ENCODE assay signal across 8 cellular contexts in the genomic region with DNA sequence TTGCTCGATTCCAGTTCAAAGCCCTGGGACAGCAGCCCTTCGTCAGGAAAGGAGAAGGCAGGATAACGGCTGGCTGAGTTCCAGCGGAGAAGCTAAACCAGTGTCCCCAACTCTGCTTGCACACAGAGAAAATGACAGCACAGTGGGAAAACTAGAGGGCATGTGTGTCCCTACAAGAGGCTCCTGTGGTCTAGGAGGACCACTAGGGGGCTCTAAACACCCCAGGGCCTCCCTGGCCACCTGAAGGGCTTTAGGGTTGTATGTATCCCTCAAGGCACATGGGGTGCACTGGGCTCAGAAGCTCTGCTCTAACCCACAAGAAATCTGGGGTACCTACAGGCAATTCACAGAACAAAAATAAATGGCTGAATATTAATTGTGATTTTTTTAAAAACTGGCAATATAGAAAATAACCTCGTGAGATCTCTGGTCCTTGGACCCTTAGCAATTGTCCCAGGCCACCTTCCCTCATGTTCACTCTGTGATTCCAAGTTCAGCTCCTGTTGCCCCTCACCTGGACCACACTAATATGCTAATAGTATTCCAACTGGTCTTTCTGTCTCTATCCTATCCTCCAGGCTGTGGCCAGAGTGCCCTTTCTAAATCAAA. TPM values are rescaled to one million over a fixed set of nuclear protein-coding genes. Genes with fewer than 3 reads are reported as not detected.
DNase-seq lines count a peak whose midpoint lies in the region; ATAC-seq and TF ChIP-seq lines count a peak whose summit lies in the region.

No MANE protein-coding gene starts in this region.

- no peaks in the 10 kb centered on the region for H3K9me3 Mint-ChIP-seq in naive thymus-derived CD4-positive, alpha-beta T cell

- H3K9me3 ChIP-seq in naive thymus-derived CD4-positive, alpha-beta T cell (ENCODE audit: control insufficient read depth in 2 of 3, low read length in 3 of 3): no peaks in the 10 kb centered on the region

- peak overlapping the region; percentile 52 to 92 (median 81) for H3K27ac Mint-ChIP-seq in naive thymus-derived CD4-positive, alpha-beta T cell

- intact Hi-C loops in naive thymus-derived CD4-positive, alpha-beta T cell (cut with micrococcal nuclease): loop anchor here (1.0 to 5.0 kb wide), 5 partner anchors 16 to 36 kb away; partner anchors contain the start of gene STAT1 (in 1 of the 2)

- peaks cover 59 to 95% (median 68%) of the 10 kb centered on the region in 3 experiments for H3K36me3 ChIP-seq in naive thymus-derived CD4-positive, alpha-beta T cell (ENCODE audit: control insufficient read depth in 2 of 3, insufficient read depth in 3 of 3, low read length in 3 of 3)

- ATAC-seq in naive thymus-derived CD4-positive, alpha-beta T cell: peak; percentile 83
- ATAC-seq in HG02588 (IDR thresholded peaks at IDR 0.05; ENCODE audit: unreplicated experiment): no peak

- DNase-seq in NCI-H146 (lab: John Stamatoyannopoulos, UW) (peak; percentile 17), NCI-H146 treated with DMSO at 0.1 percent for 48 hours (lab: John Stamatoyannopoulos, UW; ENCODE audit: unreplicated experiment) (no peak), HEK293T (ENCODE audit: extremely low spot score) (peak; percentile 68), SK-N-DZ (ENCODE audit: low spot score) (peak; percentile 32), ecto neural progenitor cell (ENCODE audit: low spot score) (peak; percentile 60), NCI-H2171 treated with DMSO at 0.1 percent for 48 hours (lab: John Stamatoyannopoulos, UW) (no peak)
- DNase-seq in naive thymus-derived CD4-positive, alpha-beta T cell: peak in 6 of 9 donors; percentile 28 to 52 (median 35)

- peak overlapping the region in 1 of 10 donors; percentile 28 for H3K4me3 Mint-ChIP-seq in naive thymus-derived CD4-positive, alpha-beta T cell

- CTCF ChIA-PET in HEK293T (lab: Yijun Ruan, JAX): no interaction called here
- CTCF ChIA-PET in naive thymus-derived CD4-positive, alpha-beta T cell (lab: Charles Lee): interaction anchor here (0.6 to 1.5 kb wide), 7 partner anchors 8 to 50 kb away, joined by 3 to 8 read pairs (median 5); no protein-coding TSS in a partner anchor

- H3K4me1 ChIP-seq in naive thymus-derived CD4-positive, alpha-beta T cell (ENCODE audit: control insufficient read depth in 2 of 2, insufficient read depth in 2 of 2, low read length in 2 of 2): peaks cover 3 to 7% of the 10 kb centered on the region in 2 donors

- POLR2A ChIA-PET in HEK293T (lab: Yijun Ruan, JAX): no interaction called here
- POLR2A ChIA-PET in naive thymus-derived CD4-positive, alpha-beta T cell (lab: Charles Lee): interaction anchor here (0.8 to 1.5 kb wide), 4 partner anchors 16 to 109 kb away, joined by 3 to 5 read pairs (median 4); no protein-coding TSS in a partner anchor

- H3K27me3 ChIP-seq in naive thymus-derived CD4-positive, alpha-beta T cell (ENCODE audit: control insufficient read depth in 2 of 2, insufficient read depth in 2 of 2, low read length in 2 of 2): no peaks in the 10 kb centered on the region

- peaks cover 38 to 85% (median 73%) of the 10 kb centered on the region in 5 donors for H3K36me3 Mint-ChIP-seq in naive thymus-derived CD4-positive, alpha-beta T cell

- H3K4me3 ChIP-seq in naive thymus-derived CD4-positive, alpha-beta T cell (ENCODE audit: low read length): no peak overlapping the region

- H3K27ac ChIP-seq in naive thymus-derived CD4-positive, alpha-beta T cell (ENCODE audit: low read depth, low read length): peak overlapping the region; percentile 34

- peaks cover 28 to 80% (median 55%) of the 10 kb centered on the region in 7 donors for H3K4me1 Mint-ChIP-seq in naive thymus-derived CD4-positive, alpha-beta T cell

- H3K27me3 Mint-ChIP-seq in naive thymus-derived CD4-positive, alpha-beta T cell: no peaks in the 10 kb centered on the region

TF ChIP-seq in HEK293T, 16 proteins besides CTCF, POLR2A, EP300 and RAD21:
- no peak for TF ChIP-seq BHLHE40 (IDR thresholded peaks at IDR 0.05; ENCODE audit: borderline replicate concordance)
- TF ChIP-seq SUZ12 (IDR thresholded peaks at IDR 0.05): no peak
- no peak for TF ChIP-seq FOXM1 (IDR thresholded peaks at IDR 0.05; ENCODE audit: borderline replicate concordance)
- TF ChIP-seq LEF1 (IDR thresholded peaks at IDR 0.05; ENCODE audit: borderline replicate concordance): no peak
- no peak for TF ChIP-seq TARDBP (IDR thresholded peaks at IDR 0.05)
- no peak for TF ChIP-seq NFRKB (IDR thresholded peaks at IDR 0.05)
- no peak for TF ChIP-seq FOXA1 (IDR thresholded peaks at IDR 0.05)
- no peak for TF ChIP-seq FOXK2 (IDR thresholded peaks at IDR 0.05)
- no peak for TF ChIP-seq SP1 (IDR thresholded peaks at IDR 0.05)

RNA-seq across cellular contexts. Expression of gene STAT1, which starts 17.5 kb away (rescaled TPM):
- 16.8 and 18.2 TPM in 2 replicates for polyA plus RNA-seq in SK-N-DZ (2014; cell fraction: cytosol; rRNA removed)
- polyA plus RNA-seq in SK-N-DZ (2014; cell fraction: nucleus; rRNA removed): 7.2 and 9.4 TPM in 2 replicates
- 1,000 to 10,000 TPM in 1 of 5 experiments, 10 to 100 TPM in 4; 74.1 to 1,177 (median 89.6) TPM for total RNA-seq in naive thymus-derived CD4-positive, alpha-beta T cell
- polyA plus RNA-seq in naive thymus-derived CD4-positive, alpha-beta T cell: 100 to 1,000 TPM; 221 to 244 TPM

Comparison
In these comparisons a context has a peak if more than half of its experiments do, and no peak if none do; other contexts are left out.
1. DNase-seq: peak in NCI-H146 (single experiment), HEK293T (single experiment), SK-N-DZ (single experiment), ecto neural progenitor cell (single experiment) and naive thymus-derived CD4-positive, alpha-beta T cell (6 of 9); none in NCI-H146 treated with DMSO at 0.1 percent for 48 hours (single experiment) and NCI-H2171 treated with DMSO at 0.1 percent for 48 hours (single experiment).